In genomic region chr14:97719043-97719442, GRCh38 we compare ENCODE assay signal across 20 cellular contexts.
"Had no signal": no experiment of that assay in that cellular context is flagged by ENCODE, and none has a peak within 500 bp of the region (broad histone marks: within the 10 kb centered on the region; RNA-seq: fewer than 3 reads in every experiment).

No MANE protein-coding gene starts in this region.

- H3K36me3 ChIP-seq: adrenal gland, breast epithelium, sigmoid colon, thoracic aorta, upper lobe of right lung had no signal

- H3K4me1 ChIP-seq: adrenal gland, breast epithelium, sigmoid colon, upper lobe of right lung had no signal

- H3K4me3 Mint-ChIP-seq: activated CD4-positive, alpha-beta memory T cell treated with anti-CD3 and anti-CD28 coated beads for 36 hours; activated T-cell treated with anti-CD3 and anti-CD28 coated beads, Interleukin-2, amount 50 U/mL, for 24 hours; mesothelial cell of epicardium; nephron progenitor cell; stimulated activated naive B cell treated with anti-CD40 and anti-IgM and Interleukin-4, amounts not matched to agents 10 μg/mL and 1 μg/mL and 100 μg/mL, for 72 hours had no signal

- H3K9me3 ChIP-seq: upper lobe of right lung had no signal

- H3K4me3 ChIP-seq: adrenal gland, breast epithelium, lung, sigmoid colon, thoracic aorta, upper lobe of right lung had no signal

- H3K27me3 ChIP-seq: adrenal gland, breast epithelium, sigmoid colon, upper lobe of right lung had no signal

- H3K4me1 Mint-ChIP-seq: mesothelial cell of epicardium; stimulated activated naive B cell treated with anti-CD40 and anti-IgM and Interleukin-4, amounts not matched to agents 10 μg/mL and 1 μg/mL and 100 μg/mL, for 72 hours had no signal

- ATAC-seq: left lobe of liver; stimulated activated naive B cell treated with anti-CD40 and anti-IgM and Interleukin-4, amounts not matched to agents 10 μg/mL and 1 μg/mL and 100 μg/mL, for 72 hours; upper lobe of right lung had no signal

- DNase-seq: activated CD4-positive, alpha-beta memory T cell treated with anti-CD3 and anti-CD28 coated beads for 36 hours; activated effector memory CD4-positive, alpha-beta T cell treated with anti-CD3 and anti-CD28 coated beads, Interleukin-2, amount 50 U/mL, for 16 hours; activated T-cell treated with anti-CD3 and anti-CD28 coated beads, Interleukin-2, amount 50 U/mL, for 24 hours; adrenal gland; cerebellar nuclear complex; cortex of kidney; hypothalamus; kidney; nephron progenitor cell; nucleus accumbens; posterior cingulate gyrus; sigmoid colon; stimulated activated CD4-positive, alpha-beta T cell treated with anti-CD3 and anti-CD28 coated beads, Interleukin-4, amount 100 ng/mL, for 24 hours; stimulated activated naive B cell treated with anti-CD40 and anti-IgM and Interleukin-4, amounts not matched to agents 10 μg/mL and 1 μg/mL and 100 μg/mL, for 72 hours; upper lobe of right lung had no signal

- H3K27me3 Mint-ChIP-seq: activated CD4-positive, alpha-beta memory T cell treated with anti-CD3 and anti-CD28 coated beads for 36 hours; activated T-cell treated with anti-CD3 and anti-CD28 coated beads, Interleukin-2, amount 50 U/mL, for 24 hours had no signal

- H3K36me3 Mint-ChIP-seq: activated CD4-positive, alpha-beta memory T cell treated with anti-CD3 and anti-CD28 coated beads for 36 hours; mesothelial cell of epicardium; stimulated activated naive B cell treated with anti-CD40 and anti-IgM and Interleukin-4, amounts not matched to agents 10 μg/mL and 1 μg/mL and 100 μg/mL, for 72 hours had no signal

- H3K27ac Mint-ChIP-seq: activated CD4-positive, alpha-beta memory T cell treated with anti-CD3 and anti-CD28 coated beads for 36 hours; mesothelial cell of epicardium; nephron progenitor cell; stimulated activated naive B cell treated with anti-CD40 and anti-IgM and Interleukin-4, amounts not matched to agents 10 μg/mL and 1 μg/mL and 100 μg/mL, for 72 hours had no signal

- H3K27ac ChIP-seq: adrenal gland, breast epithelium, sigmoid colon, thoracic aorta, upper lobe of right lung had no signal
